ENCODE assay signal across 13 cellular contexts in genomic region chr9:3809724-3810123, GRCh38.
DNase-seq lines count a peak whose midpoint lies in the region; ATAC-seq and TF ChIP-seq lines count a peak whose summit lies in the region.
"Had no signal": no experiment of that assay in that cellular context is flagged by ENCODE, and none has a peak within 500 bp of the region (broad histone marks: within the 10 kb centered on the region; RNA-seq: fewer than 3 reads in every experiment).

No MANE protein-coding gene starts in this region.

- H3K4me2 ChIP-seq in smooth muscle cell, result no peak overlapping the region

- no peak overlapping the region for H3K4me3 ChIP-seq in smooth muscle cell

- H4K20me1 ChIP-seq in smooth muscle cell (ENCODE audit: low read depth), result no peaks in the 10 kb centered on the region

- H3K27me3 Mint-ChIP-seq in activated naive CD4-positive, alpha-beta T cell treated with anti-CD3 and anti-CD28 coated beads for 36 hours (ENCODE audit: low read depth), result peaks cover 19% of the 10 kb centered on the region

- H3K27me3 ChIP-seq in smooth muscle cell (ENCODE audit: low read depth), result no peaks in the 10 kb centered on the region

- no peak overlapping the region for H3K9ac ChIP-seq in smooth muscle cell (ENCODE audit: low read depth)

- no peak overlapping the region for H3K27ac ChIP-seq in RWPE1
- H3K27ac ChIP-seq in smooth muscle cell (ENCODE audit: low read depth), result no peak overlapping the region

- H3K4me3 Mint-ChIP-seq in activated naive CD4-positive, alpha-beta T cell treated with anti-CD3 and anti-CD28 coated beads for 36 hours, result no peak overlapping the region
- H3K4me3 Mint-ChIP-seq: activated CD4-positive, alpha-beta T cell treated with anti-CD3 and anti-CD28 coated beads for 36 hours; IgD-negative memory B cell; mesothelial cell of epicardium had no signal

- H2AFZ ChIP-seq in smooth muscle cell (ENCODE audit: low read depth), result no peak overlapping the region

- intact Hi-C loops in activated naive CD4-positive, alpha-beta T cell treated with anti-CD3 and anti-CD28 coated beads for 36 hours (cut with micrococcal nuclease), result no loop called here

- peak; percentile 26 to 35 for ATAC-seq in activated naive CD4-positive, alpha-beta T cell treated with anti-CD3 and anti-CD28 coated beads, Interleukin-2, amount 50 U/mL, for 72 hours
- peak; percentile 92 for ATAC-seq in HG03139 (IDR thresholded peaks at IDR 0.05; ENCODE audit: unreplicated experiment)
- ATAC-seq: activated CD4-positive, alpha-beta T cell treated with anti-CD3 and anti-CD28 coated beads for 36 hours had no signal

- CTCF ChIA-PET in activated naive CD4-positive, alpha-beta T cell treated with anti-CD3 and anti-CD28 coated beads for 36 hours (lab: Charles Lee), result no interaction called here
- CTCF ChIA-PET in RWPE1 (lab: Yijun Ruan, JAX), result no interaction called here

- no peaks in the 10 kb centered on the region for H3K36me3 Mint-ChIP-seq in activated naive CD4-positive, alpha-beta T cell treated with anti-CD3 and anti-CD28 coated beads, Interleukin-2, amount 50 U/mL, for 72 hours
- H3K36me3 Mint-ChIP-seq in activated naive CD4-positive, alpha-beta T cell treated with anti-CD3 and anti-CD28 coated beads for 36 hours (ENCODE audit: low read depth), result no peaks in the 10 kb centered on the region
- H3K36me3 Mint-ChIP-seq: mesothelial cell of epicardium had no signal

- no peaks in the 10 kb centered on the region for H3K4me1 Mint-ChIP-seq in activated naive CD4-positive, alpha-beta T cell treated with anti-CD3 and anti-CD28 coated beads for 36 hours (ENCODE audit: low read depth)
- H3K4me1 Mint-ChIP-seq: activated CD4-positive, alpha-beta T cell treated with anti-CD3 and anti-CD28 coated beads for 36 hours; IgD-negative memory B cell; mesothelial cell of epicardium had no signal

- no peaks in the 10 kb centered on the region for H3K9me3 Mint-ChIP-seq in activated naive CD4-positive, alpha-beta T cell treated with anti-CD3 and anti-CD28 coated beads, Interleukin-2, amount 50 U/mL, for 72 hours
- no peaks in the 10 kb centered on the region for H3K9me3 Mint-ChIP-seq in activated naive CD4-positive, alpha-beta T cell treated with anti-CD3 and anti-CD28 coated beads for 36 hours
- H3K9me3 Mint-ChIP-seq: IgD-negative memory B cell had no signal

- H3K27ac Mint-ChIP-seq in activated naive CD4-positive, alpha-beta T cell treated with anti-CD3 and anti-CD28 coated beads, Interleukin-2, amount 50 U/mL, for 72 hours, result no peak overlapping the region
- H3K27ac Mint-ChIP-seq in activated naive CD4-positive, alpha-beta T cell treated with anti-CD3 and anti-CD28 coated beads for 36 hours, result no peak overlapping the region
- H3K27ac Mint-ChIP-seq: activated CD4-positive, alpha-beta T cell treated with anti-CD3 and anti-CD28 coated beads for 36 hours; mesothelial cell of epicardium had no signal

- H3K36me3 ChIP-seq in smooth muscle cell (ENCODE audit: low read depth), result no peaks in the 10 kb centered on the region

- TF ChIP-seq CTCF in RWPE1 (conservative IDR thresholded peaks at IDR 0.05; ENCODE audit: low read depth) (no peak), smooth muscle cell (IDR thresholded peaks at IDR 0.05; ENCODE audit: borderline replicate concordance, insufficient read depth, poor library complexity, severe bottlenecking) (no peak)

- H3F3A ChIP-seq in smooth muscle cell (ENCODE audit: low read depth), result no peaks in the 10 kb centered on the region

- DNase-seq in activated naive CD4-positive, alpha-beta T cell treated with anti-CD3 and anti-CD28 coated beads, Interleukin-2, amount 50 U/mL, for 72 hours (ENCODE audit: low spot score in 2 of 2), result no peak
- DNase-seq in activated naive CD4-positive, alpha-beta T cell treated with anti-CD3 and anti-CD28 coated beads for 36 hours, result no peak
- DNase-seq in RWPE1 (ENCODE audit: low spot score), result peak; percentile 13
- no peak for DNase-seq in AML-193 (lab: John Stamatoyannopoulos, UW)
- DNase-seq in superior temporal gyrus (ENCODE audit: extremely low spot score), result no peak
- DNase-seq in DMS79 treated with DMSO at 0.1 percent for 48 hours (lab: John Stamatoyannopoulos, UW), result no peak
- no peak for DNase-seq in smooth muscle cell (lab: John Stamatoyannopoulos, UW; ENCODE audit: unreplicated experiment)
- DNase-seq: activated CD4-positive, alpha-beta T cell treated with anti-CD3 and anti-CD28 coated beads for 36 hours; stimulated activated CD4-positive, alpha-beta T cell treated with anti-CD3 and anti-CD28 coated beads, Interleukin-15, amount 100 ng/mL, for 24 hours; substantia nigra had no signal

- peaks cover 4% of the 10 kb centered on the region for H3K9me3 ChIP-seq in smooth muscle cell (replicated peaks; ENCODE audit: low read depth)

- no peaks in the 10 kb centered on the region for H3K79me2 ChIP-seq in smooth muscle cell (ENCODE audit: low read depth)

- no peaks in the 10 kb centered on the region for H3K4me1 ChIP-seq in smooth muscle cell (ENCODE audit: low read depth)

- POLR2A ChIA-PET in RWPE1 (lab: Yijun Ruan, JAX; ENCODE audit: low non-redundant PET), result no interaction called here
